In genomic region chr6:149948616-149949015, GRCh38 we compare ENCODE assay signal across 25 cellular contexts. TPM values are rescaled to one million over a fixed set of nuclear protein-coding genes. Genes with fewer than 3 reads are reported as not detected.
DNase-seq lines count a peak whose midpoint lies in the region; ATAC-seq, FAIRE-seq and TF ChIP-seq lines count a peak whose summit lies in the region.
"Had no signal": no experiment of that assay in that cellular context is flagged by ENCODE, and none has a peak within 500 bp of the region (broad histone marks: within the 10 kb centered on the region; RNA-seq: fewer than 3 reads in every experiment).

No MANE protein-coding gene starts in this region.

- no peak overlapping the region for H2BK15ac ChIP-seq in H1 (ENCODE audit: low read length)

- peaks cover 1% of the 10 kb centered on the region; the same call in 1 of the 2 replicates for H3K23me2 ChIP-seq in H1 (ENCODE audit: low read depth, low read length)

- no peak overlapping the region for H4K91ac ChIP-seq in H1 (replicated peaks; ENCODE audit: insufficient read length, low read length)

- H2AFZ ChIP-seq in astrocyte (ENCODE audit: low read depth, low read length): no peak overlapping the region
- no peak overlapping the region for H2AFZ ChIP-seq in H1 (ENCODE audit: low read length)
- H2AFZ ChIP-seq: GM23338 had no signal

- H3K4me1 Mint-ChIP-seq in astrocyte (ENCODE audit: low read depth, unreplicated experiment): no peaks in the 10 kb centered on the region
- H3K4me1 Mint-ChIP-seq in activated T-cell treated with anti-CD3 and anti-CD28 coated beads, Interleukin-2, amount 50 U/mL, for 24 hours (ENCODE audit: low read depth): peaks cover 1% of the 10 kb centered on the region

- no peak overlapping the region for H3K18ac ChIP-seq in H1 (ENCODE audit: extremely low read depth, low read length)

- H3K27me3 ChIP-seq in right atrium auricular region (peaks cover 0 to 11% of the 10 kb centered on the region in 2 donors), astrocyte (ENCODE audit: insufficient read depth, low read length) (peaks cover 35% of the 10 kb centered on the region), H1 (replicated peaks in 1 of 4; ENCODE audit: control insufficient read depth in 3 of 4, extremely low read depth in 1 of 4, insufficient read depth in 3 of 4, low read length in 3 of 4) (peaks cover 4 to 53% (median 29%) of the 10 kb centered on the region in 4 experiments)

- H3K9ac ChIP-seq in astrocyte (ENCODE audit: low read length) (no peak overlapping the region), H1 (replicated peaks in 1 of 4; ENCODE audit: extremely low read depth in 1 of 4, low read depth in 3 of 4, low read length in 3 of 4) (no peak overlapping the region)
- H3K9ac ChIP-seq: BLaER1 treated with 17β-estradiol and CSF1 and Interleukin-3, amounts not matched to agents 10 nM and 100 nM had no signal

- POLR2A ChIA-PET in H1 (lab: Charles Lee; ENCODE audit: partially characterized antibody): no interaction called here

- no peak overlapping the region for H2AK5ac ChIP-seq in H1 (ENCODE audit: low read depth, low read length)

- TF ChIP-seq RAD21 in H1 (IDR thresholded peaks at IDR 0.05 in 1 of 2, conservative IDR thresholded peaks at IDR 0.05 in 1 of 2; ENCODE audit: low read depth in 2 of 2, low read length in 2 of 2): no peak

- H3K79me2 ChIP-seq in astrocyte (ENCODE audit: insufficient read depth, low read length) (no peaks in the 10 kb centered on the region), H1 (ENCODE audit: control insufficient read depth in 1 of 2, insufficient read depth in 2 of 2, low read length in 2 of 2) (no peaks in the 10 kb centered on the region)

- H3K23ac ChIP-seq in H1 (ENCODE audit: insufficient read length): no peak overlapping the region

- no peak overlapping the region for H3K56ac ChIP-seq in H1 (replicated peaks; ENCODE audit: insufficient read length, low read depth, low read length)

- ATAC-seq in left ventricle myocardium superior (no peak), HG02571 (IDR thresholded peaks at IDR 0.05; ENCODE audit: unreplicated experiment) (no peak)
- ATAC-seq: A549, GM12878, GM23338 had no signal

- WGBS in H1 (ENCODE audit: extremely low coverage in 1 of 2, insufficient coverage in 1 of 2, insufficient read length in 1 of 2, insufficient replicate concordance in 2 of 2, low coverage in 1 of 2, low lambda C conversion rate in 2 of 2, missing lambda C conversion rate in 1 of 2), 2 experiments: 74% methylated on average over 5 of the region's 5 CpGs; no CpG with 5 or more reads in 1 of the 2 experiments

- no peaks in the 10 kb centered on the region for H4K20me1 ChIP-seq in astrocyte (ENCODE audit: insufficient read depth, low read length)
- H4K20me1 ChIP-seq in H1 (replicated peaks in 1 of 2; ENCODE audit: control insufficient read depth in 1 of 2, insufficient read depth in 2 of 2, low read length in 2 of 2): peaks cover 0 to 2% of the 10 kb centered on the region in 2 experiments

- no peak overlapping the region for H3K27ac ChIP-seq in right atrium auricular region
- H3K27ac ChIP-seq in astrocyte (ENCODE audit: low read depth, low read length): no peak overlapping the region
- no peak overlapping the region for H3K27ac ChIP-seq in H1 (ENCODE audit: low read depth, low read length)
- H3K27ac ChIP-seq: A549; BLaER1 treated with 17β-estradiol and CSF1 and Interleukin-3, amounts not matched to agents 10 nM and 100 nM had no signal

- no peak overlapping the region for H3K4me3 Mint-ChIP-seq in astrocyte (ENCODE audit: unreplicated experiment)
- no peak overlapping the region for H3K4me3 Mint-ChIP-seq in activated T-cell treated with anti-CD3 and anti-CD28 coated beads, Interleukin-2, amount 50 U/mL, for 24 hours
- H3K4me3 Mint-ChIP-seq: CD4-positive, alpha-beta T cell; CD8-positive, alpha-beta memory T cell; GM23338 had no signal

- H3K36me3 ChIP-seq in right atrium auricular region: no peaks in the 10 kb centered on the region
- H3K36me3 ChIP-seq in astrocyte (ENCODE audit: insufficient read depth, low read length): no peaks in the 10 kb centered on the region
- no peaks in the 10 kb centered on the region for H3K36me3 ChIP-seq in H1 (ENCODE audit: control insufficient read depth in 2 of 4, insufficient read depth in 4 of 4, low read length in 3 of 4)
- H3K36me3 ChIP-seq: BE2C; BLaER1 treated with 17β-estradiol and CSF1 and Interleukin-3, amounts not matched to agents 10 nM and 100 nM; HAP-1 had no signal

- CTCF ChIA-PET in H1 (lab: Charles Lee; ENCODE audit: partially characterized antibody): interaction anchor here (1.5 kb wide), 1 partner anchor 16 kb away, joined by 3 read pairs; no protein-coding TSS in a partner anchor

- H2BK120ac ChIP-seq in H1 (replicated peaks; ENCODE audit: low read depth, low read length): no peak overlapping the region

- peaks cover 76% of the 10 kb centered on the region for H3K27me3 Mint-ChIP-seq in astrocyte (ENCODE audit: low read depth, unreplicated experiment)
- peaks cover 68% of the 10 kb centered on the region for H3K27me3 Mint-ChIP-seq in activated T-cell treated with anti-CD3 and anti-CD28 coated beads, Interleukin-2, amount 50 U/mL, for 24 hours

- no peak overlapping the region for H2BK12ac ChIP-seq in H1 (ENCODE audit: low read depth, low read length)

- no peak for TF ChIP-seq EP300 in H1 (IDR thresholded peaks at IDR 0.05; ENCODE audit: borderline replicate concordance in 1 of 2, low read depth in 2 of 2, low read length in 2 of 2)

- H3K4me3 ChIP-seq in right atrium auricular region: no peak overlapping the region
- H3K4me3 ChIP-seq in astrocyte (ENCODE audit: insufficient read depth, low read depth, low read length): no peak overlapping the region
- H3K4me3 ChIP-seq in H1 (ENCODE audit: extremely low read depth in 1 of 4, insufficient read depth in 2 of 4, low read depth in 3 of 4, low read length in 4 of 4): no peak overlapping the region
- H3K4me3 ChIP-seq: A549; BLaER1 treated with 17β-estradiol and CSF1 and Interleukin-3, amounts not matched to agents 10 nM and 100 nM; GM12878; GM23338; HAP-1 had no signal

- H2BK5ac ChIP-seq in H1 (ENCODE audit: low read depth, low read length): no peak overlapping the region

- H3K9me3 ChIP-seq in right atrium auricular region (no peaks in the 10 kb centered on the region), astrocyte (ENCODE audit: insufficient read depth, low read depth, low read length) (no peaks in the 10 kb centered on the region), H1 (ENCODE audit: insufficient read depth in 2 of 2, low read depth in 1 of 2, low read length in 1 of 2) (no peaks in the 10 kb centered on the region)
- H3K9me3 ChIP-seq: A549; BE2C; BLaER1 treated with 17β-estradiol and CSF1 and Interleukin-3, amounts not matched to agents 10 nM and 100 nM; HAP-1 had no signal

- intact Hi-C loops in left ventricle myocardium superior (cut with micrococcal nuclease): no loop called here

- H3K4me2 ChIP-seq in astrocyte (ENCODE audit: low read length) (no peak overlapping the region), H1 (ENCODE audit: insufficient read depth in 1 of 2, low read depth in 2 of 2, low read length in 2 of 2) (no peak overlapping the region)
- H3K4me2 ChIP-seq: A549; BLaER1 treated with 17β-estradiol and CSF1 and Interleukin-3, amounts not matched to agents 10 nM and 100 nM; GM23338 had no signal

- no peak for TF ChIP-seq POLR2A in H1 (IDR thresholded peaks at IDR 0.05; ENCODE audit: control extremely low read depth in 1 of 2, low read depth in 2 of 2, low read length in 2 of 2)

- no peak overlapping the region for H3K14ac ChIP-seq in H1 (ENCODE audit: insufficient read length)

- no peak overlapping the region for H3K27ac Mint-ChIP-seq in astrocyte (ENCODE audit: unreplicated experiment)
- no peak overlapping the region for H3K27ac Mint-ChIP-seq in activated T-cell treated with anti-CD3 and anti-CD28 coated beads, Interleukin-2, amount 50 U/mL, for 24 hours
- H3K27ac Mint-ChIP-seq: CD4-positive, alpha-beta T cell; CD8-positive, alpha-beta memory T cell; GM23338 had no signal

- no peak overlapping the region for H2BK20ac ChIP-seq in H1 (ENCODE audit: low read length)

- no peak overlapping the region for H3K4ac ChIP-seq in H1 (replicated peaks; ENCODE audit: insufficient read length, low read depth, low read length)

- peaks cover 7% of the 10 kb centered on the region for H3K36me3 Mint-ChIP-seq in astrocyte (ENCODE audit: low read depth, unreplicated experiment)
- H3K36me3 Mint-ChIP-seq in activated T-cell treated with anti-CD3 and anti-CD28 coated beads, Interleukin-2, amount 50 U/mL, for 24 hours (ENCODE audit: low read depth): no peaks in the 10 kb centered on the region
- H3K36me3 Mint-ChIP-seq: CD14-positive monocyte; CD8-positive, alpha-beta memory T cell had no signal

- no peak overlapping the region for H4K8ac ChIP-seq in H1 (ENCODE audit: extremely low read depth, insufficient read depth, low read length)

- no peaks in the 10 kb centered on the region for H3K79me1 ChIP-seq in H1 (ENCODE audit: low read depth, low read length)

- H3K4me1 ChIP-seq in right atrium auricular region (no peaks in the 10 kb centered on the region), astrocyte (ENCODE audit: insufficient read depth, low read length) (no peaks in the 10 kb centered on the region), H1 (replicated peaks in 1 of 4; ENCODE audit: control insufficient read depth in 3 of 4, insufficient read depth in 4 of 4, low read length in 3 of 4) (no peaks in the 10 kb centered on the region)
- H3K4me1 ChIP-seq: BE2C, HAP-1 had no signal

- no peak for TF ChIP-seq CTCF in right atrium auricular region (IDR thresholded peaks at IDR 0.05)
- TF ChIP-seq CTCF in astrocyte (IDR thresholded peaks at IDR 0.05; ENCODE audit: insufficient read depth, low read depth, low read length): no peak
- no peak for TF ChIP-seq CTCF in H1 (IDR thresholded peaks at IDR 0.05; ENCODE audit: control extremely low read depth in 1 of 3, insufficient read depth in 1 of 3, low read depth in 1 of 3, low read length in 3 of 3)

- H4K5ac ChIP-seq in H1 (ENCODE audit: insufficient read length, low read depth, low read length): no peak overlapping the region

- peaks cover 6% of the 10 kb centered on the region for H3K9me3 Mint-ChIP-seq in astrocyte (ENCODE audit: unreplicated experiment)
- no peaks in the 10 kb centered on the region for H3K9me3 Mint-ChIP-seq in activated T-cell treated with anti-CD3 and anti-CD28 coated beads, Interleukin-2, amount 50 U/mL, for 24 hours
- H3K9me3 Mint-ChIP-seq: CD4-positive, alpha-beta T cell; CD8-positive, alpha-beta memory T cell; GM23338 had no signal

- DNase-seq in right atrium auricular region (ENCODE audit: low spot score): peak; percentile 43
- DNase-seq in left ventricle myocardium superior: no peak
- DNase-seq in astrocyte (ENCODE audit: low read depth): no peak
- DNase-seq in H1 (ENCODE audit: low read depth in 1 of 2, low spot score in 2 of 2): no peak
- DNase-seq in activated T-cell treated with anti-CD3 and anti-CD28 coated beads, Interleukin-2, amount 50 U/mL, for 24 hours: no peak
- no peak for DNase-seq in globus pallidus (ENCODE audit: low spot score)
- DNase-seq: 8988T; ACHN; AML-193; BE2C; CD4-positive, alpha-beta T cell; CD8-positive, alpha-beta memory T cell; DMS 273 treated with DMSO at 0.1 percent for 48 hours; DMS79; EL; GDM1 had no signal

- peak; percentile 9 for FAIRE-seq in astrocyte (lab: Jason Lieb, UNC)
- peak; percentile 24 for FAIRE-seq in H1 (lab: Jason Lieb, UNC)
- FAIRE-seq: A549, D721Med, GM12878, H54 had no signal

RNA-seq across cellular contexts. Expression of gene ULBP2, which starts 6.8 kb away (rescaled TPM):
- total RNA-seq in right atrium auricular region (1 to 10 TPM in 1 of 2 donors, under 1 TPM in 1; 0.82 to 2.4 TPM), left ventricle myocardium superior (0.84 TPM), astrocyte (7.3 and 7.5 TPM in 2 replicates)
- total RNA-seq in H1 (2021; fragmentation: NEBNext Ultra II Directional; extraction: Animal tissue kit (Norgen Biotek cat#: 25700)): not detected in 2 replicates
- 0.05 TPM in 1 of 2 replicates, not detected in the other for polyA plus RNA-seq in H1 (2011; rRNA removed)
- polyA plus RNA-seq in H1 (2011; cell fraction: cytosol; rRNA removed): not detected
- not detected for polyA plus RNA-seq in H1 (2011; cell fraction: nucleus; rRNA removed)
- polyA plus RNA-seq in H1 (2012, experiment 1 of 2): not detected in 4 replicates
- not detected for polyA plus RNA-seq in H1 (2012, experiment 2 of 2)
- 0.04 TPM for polyA plus RNA-seq in H1 (2013, experiment 1 of 2)
- polyA plus RNA-seq in H1 (2013, experiment 2 of 2): 0.04 TPM
- polyA minus RNA-seq in H1 (2011; rRNA and poly(A)+ RNA removed): not detected in 2 replicates
- polyA minus RNA-seq in H1 (2011; cell fraction: cytosol; rRNA and poly(A)+ RNA removed): not detected
- polyA minus RNA-seq in H1 (2011; cell fraction: nucleus; rRNA and poly(A)+ RNA removed): not detected
- total RNA-seq: GM23338 had no signal
- polyA plus RNA-seq: GM23338 had no signal

RNA-seq across cellular contexts. Expression of gene ULBP1, which starts 15.1 kb away (rescaled TPM):
- under 1 TPM; 0.11 to 0.31 TPM for total RNA-seq in right atrium auricular region
- total RNA-seq in left ventricle myocardium superior: 0.17 TPM
- 7.4 and 8.8 TPM in 2 replicates for total RNA-seq in astrocyte
- total RNA-seq in H1 (2021; fragmentation: NEBNext Ultra II Directional; extraction: Animal tissue kit (Norgen Biotek cat#: 25700)): 0.42 and 0.60 TPM in 2 replicates
- polyA plus RNA-seq in H1 (2011; rRNA removed): 0.32 and 0.42 TPM in 2 replicates
- 0.52 TPM for polyA plus RNA-seq in H1 (2011; cell fraction: cytosol; rRNA removed)
- 1.1 TPM for polyA plus RNA-seq in H1 (2011; cell fraction: nucleus; rRNA removed)
- 0.43 to 0.70 TPM (median 0.55 TPM) in 4 replicates for polyA plus RNA-seq in H1 (2012, experiment 1 of 2)
- polyA plus RNA-seq in H1 (2012, experiment 2 of 2): 0.04 TPM
- 1.1 TPM for polyA plus RNA-seq in H1 (2013, experiment 1 of 2)
- 0.92 TPM for polyA plus RNA-seq in H1 (2013, experiment 2 of 2)
- polyA minus RNA-seq in H1 (2011; rRNA and poly(A)+ RNA removed): 0.24 and 0.60 TPM in 2 replicates
- 0.59 TPM for polyA minus RNA-seq in H1 (2011; cell fraction: cytosol; rRNA and poly(A)+ RNA removed)
- 1.2 TPM for polyA minus RNA-seq in H1 (2011; cell fraction: nucleus; rRNA and poly(A)+ RNA removed)
- total RNA-seq: GM12878 had no signal
- polyA plus RNA-seq: CD8-positive, alpha-beta memory T cell had no signal

RNA-seq across cellular contexts. Expression of gene RAET1G, which starts 25.7 kb away (rescaled TPM):
- 1 to 10 TPM; 1.5 to 1.6 TPM for total RNA-seq in right atrium auricular region
- 0.32 TPM for total RNA-seq in left ventricle myocardium superior
- total RNA-seq in astrocyte: not detected in 2 replicates
- not detected in 2 replicates for total RNA-seq in H1 (2021; fragmentation: NEBNext Ultra II Directional; extraction: Animal tissue kit (Norgen Biotek cat#: 25700))
- 0.08 and 0.16 TPM in 2 replicates for polyA plus RNA-seq in H1 (2011; rRNA removed)
- polyA plus RNA-seq in H1 (2011; cell fraction: cytosol; rRNA removed): not detected
- polyA plus RNA-seq in H1 (2011; cell fraction: nucleus; rRNA removed): not detected
- 0.23 to 0.31 TPM in 2 of 4 replicates, not detected in the others for polyA plus RNA-seq in H1 (2012, experiment 1 of 2)
- polyA plus RNA-seq in H1 (2012, experiment 2 of 2): not detected
- 0.08 TPM for polyA plus RNA-seq in H1 (2013, experiment 1 of 2)
- polyA plus RNA-seq in H1 (2013, experiment 2 of 2): 0.09 TPM
- not detected in 2 replicates for polyA minus RNA-seq in H1 (2011; rRNA and poly(A)+ RNA removed)
- polyA minus RNA-seq in H1 (2011; cell fraction: cytosol; rRNA and poly(A)+ RNA removed): not detected
- not detected for polyA minus RNA-seq in H1 (2011; cell fraction: nucleus; rRNA and poly(A)+ RNA removed)
- total RNA-seq: CD4-positive, alpha-beta T cell; CD8-positive, alpha-beta memory T cell; GM12878; GM23338 had no signal
- polyA plus RNA-seq: CD14-positive monocyte; CD8-positive, alpha-beta memory T cell; GM12878; GM23338 had no signal

RNA-seq across cellular contexts. Expression of gene RAET1E, which starts 50.7 kb away (rescaled TPM):
- total RNA-seq in right atrium auricular region: 1 to 10 TPM in 1 of 2 donors, under 1 TPM in 1; 0.52 to 4.3 TPM
- 0.79 TPM for total RNA-seq in left ventricle myocardium superior
- not detected in 2 replicates for total RNA-seq in astrocyte
- not detected in 2 replicates for total RNA-seq in H1 (2021; fragmentation: NEBNext Ultra II Directional; extraction: Animal tissue kit (Norgen Biotek cat#: 25700))
- polyA plus RNA-seq in H1 (2011; rRNA removed): not detected in 2 replicates
- not detected for polyA plus RNA-seq in H1 (2011; cell fraction: cytosol; rRNA removed)
- not detected for polyA plus RNA-seq in H1 (2011; cell fraction: nucleus; rRNA removed)
- not detected in 4 replicates for polyA plus RNA-seq in H1 (2012, experiment 1 of 2)
- polyA plus RNA-seq in H1 (2012, experiment 2 of 2): not detected
- polyA plus RNA-seq in H1 (2013, experiment 1 of 2): not detected
- not detected for polyA plus RNA-seq in H1 (2013, experiment 2 of 2)
- not detected in 2 replicates for polyA minus RNA-seq in H1 (2011; rRNA and poly(A)+ RNA removed)
- polyA minus RNA-seq in H1 (2011; cell fraction: cytosol; rRNA and poly(A)+ RNA removed): not detected
- not detected for polyA minus RNA-seq in H1 (2011; cell fraction: nucleus; rRNA and poly(A)+ RNA removed)
- total RNA-seq: CD4-positive, alpha-beta T cell; CD8-positive, alpha-beta memory T cell; GM12878; GM23338 had no signal
- polyA plus RNA-seq: CD14-positive monocyte; CD8-positive, alpha-beta memory T cell; GM12878; GM23338 had no signal
